ENCODE assay signal across 11 cellular contexts in genomic region chr4:98688416-98689290, GRCh38. TPM values are rescaled to one million over a fixed set of nuclear protein-coding genes. Genes with fewer than 3 reads are reported as not detected.
DNase-seq lines count a peak whose midpoint lies in the region; ATAC-seq and TF ChIP-seq lines count a peak whose summit lies in the region.
"Had no signal": no experiment of that assay in that cellular context is flagged by ENCODE, and none has a peak within 500 bp of the region (broad histone marks: within the 10 kb centered on the region; RNA-seq: fewer than 3 reads in every experiment).

No MANE protein-coding gene starts in this region.

- no peak for TF ChIP-seq CTCF in transverse colon (IDR thresholded peaks at IDR 0.05)

- H3K9me3 Mint-ChIP-seq in activated T-cell treated with anti-CD3 and anti-CD28 coated beads, Interleukin-2, amount 50 U/mL, for 24 hours, result no peaks in the 10 kb centered on the region
- peaks cover 7% of the 10 kb centered on the region for H3K9me3 Mint-ChIP-seq in T-helper 1 cell treated with Interleukin-12 subunit alpha and Interleukin-12 subunit beta and Interleukin-4 antibody, amounts not matched to agents 30 μg/mL and 1 μg/mL, for 36 hours

- 56 to 64% methylated on average over 3 to 5 of the region's 5 CpGs for WGBS in transverse colon (ENCODE audit: low coverage in 1 of 2), 2 donors

- no peak for ATAC-seq in HG03565 (IDR thresholded peaks at IDR 0.05; ENCODE audit: unreplicated experiment)

- peak overlapping the region; percentile 15 for H3K4me3 Mint-ChIP-seq in activated T-cell treated with anti-CD3 and anti-CD28 coated beads, Interleukin-2, amount 50 U/mL, for 24 hours
- H3K4me3 Mint-ChIP-seq in T-helper 1 cell treated with Interleukin-12 subunit alpha and Interleukin-12 subunit beta and Interleukin-4 antibody, amounts not matched to agents 30 μg/mL and 1 μg/mL, for 36 hours, result no peak overlapping the region

- no peak overlapping the region for H3K4me3 ChIP-seq in transverse colon
- H3K4me3 ChIP-seq: testis had no signal

- no peaks in the 10 kb centered on the region for H3K27me3 ChIP-seq in transverse colon
- H3K27me3 ChIP-seq: testis had no signal

- no peak for TF ChIP-seq EP300 in transverse colon (IDR thresholded peaks at IDR 0.05; ENCODE audit: low read depth)

- no peaks in the 10 kb centered on the region for H3K36me3 ChIP-seq in transverse colon

- H3K4me1 ChIP-seq in transverse colon, result peaks cover 0 to 6% (median 0%) of the 10 kb centered on the region in 4 donors
- H3K4me1 ChIP-seq: testis had no signal

- H3K27ac Mint-ChIP-seq in activated T-cell treated with anti-CD3 and anti-CD28 coated beads, Interleukin-2, amount 50 U/mL, for 24 hours, result peak overlapping the region; percentile 84
- H3K27ac Mint-ChIP-seq in T-helper 1 cell treated with Interleukin-12 subunit alpha and Interleukin-12 subunit beta and Interleukin-4 antibody, amounts not matched to agents 30 μg/mL and 1 μg/mL, for 36 hours, result peak overlapping the region; percentile 27

- no peaks in the 10 kb centered on the region for H3K27me3 Mint-ChIP-seq in activated T-cell treated with anti-CD3 and anti-CD28 coated beads, Interleukin-2, amount 50 U/mL, for 24 hours
- no peaks in the 10 kb centered on the region for H3K27me3 Mint-ChIP-seq in T-helper 1 cell treated with Interleukin-12 subunit alpha and Interleukin-12 subunit beta and Interleukin-4 antibody, amounts not matched to agents 30 μg/mL and 1 μg/mL, for 36 hours (ENCODE audit: low read depth)

- TF ChIP-seq POLR2A in erythroblast (IDR thresholded peaks at IDR 0.05; ENCODE audit: low read length), result no peak
- TF ChIP-seq POLR2A in transverse colon (IDR thresholded peaks at IDR 0.05), result no peak

- H3K36me3 Mint-ChIP-seq in activated T-cell treated with anti-CD3 and anti-CD28 coated beads, Interleukin-2, amount 50 U/mL, for 24 hours (ENCODE audit: low read depth), result no peaks in the 10 kb centered on the region
- peaks cover 5% of the 10 kb centered on the region for H3K36me3 Mint-ChIP-seq in T-helper 1 cell treated with Interleukin-12 subunit alpha and Interleukin-12 subunit beta and Interleukin-4 antibody, amounts not matched to agents 30 μg/mL and 1 μg/mL, for 36 hours (ENCODE audit: low read depth)

- in situ Hi-C loops in transverse colon (cut with MboI; ENCODE audit: low pct_ligation_motif_present in 1 of 4, low pct_unique_long_range_greater_than_20kb in 1 of 4, low sequenced_read_pairs in 3 of 4), result no loop called here

- no peak overlapping the region for H3K27ac ChIP-seq in transverse colon
- H3K27ac ChIP-seq: testis had no signal

- intact Hi-C loops in transverse colon (cut with DNase I; ENCODE audit: low total_unique reads), result no loop called here

- no peaks in the 10 kb centered on the region for H3K9me3 ChIP-seq in transverse colon
- H3K9me3 ChIP-seq: testis had no signal

- peaks cover 40% of the 10 kb centered on the region for H3K4me1 Mint-ChIP-seq in activated T-cell treated with anti-CD3 and anti-CD28 coated beads, Interleukin-2, amount 50 U/mL, for 24 hours (ENCODE audit: low read depth)
- peaks cover 18% of the 10 kb centered on the region for H3K4me1 Mint-ChIP-seq in T-helper 1 cell treated with Interleukin-12 subunit alpha and Interleukin-12 subunit beta and Interleukin-4 antibody, amounts not matched to agents 30 μg/mL and 1 μg/mL, for 36 hours (ENCODE audit: low read depth)

- DNase-seq in activated T-cell treated with anti-CD3 and anti-CD28 coated beads, Interleukin-2, amount 50 U/mL, for 24 hours, result no peak
- DNase-seq in activated T-cell treated with anti-CD3 and anti-CD28 coated beads for 4 hours (no peak), erythroblast (lab: John Stamatoyannopoulos, UW) (peak; percentile 59 to 67), transverse colon (no peak), NCI-H2107 (lab: John Stamatoyannopoulos, UW) (no peak)
- peak in 2 of 3 experiments; percentile 12 to 24 for DNase-seq in stimulated activated CD4-positive, alpha-beta T cell treated with anti-CD3 and anti-CD28 coated beads, TNF-alpha, amount 100 ng/mL, for 24 hours (ENCODE audit: low read depth in 3 of 3)
- DNase-seq: MV-4-11, occipital lobe, testis had no signal

RNA-seq across cellular contexts. Expression of gene TSPAN5, which starts 30.2 kb away (rescaled TPM):
- 1 to 10 TPM; 1.1 to 9.6 (median 4.4) TPM for total RNA-seq in transverse colon

Comparison
In these comparisons a context has a peak if more than half of its experiments do, and no peak if none do; other contexts are left out.
1. DNase-seq: peak in erythroblast (2 of 2) and stimulated activated CD4-positive, alpha-beta T cell treated with anti-CD3 and anti-CD28 coated beads, TNF-alpha, amount 100 ng/mL, for 24 hours (2 of 3); none in activated T-cell treated with anti-CD3 and anti-CD28 coated beads, Interleukin-2, amount 50 U/mL, for 24 hours (single experiment), activated T-cell treated with anti-CD3 and anti-CD28 coated beads for 4 hours (single experiment), transverse colon (single experiment) and NCI-H2107 (single experiment).